In the genomic region with DNA sequence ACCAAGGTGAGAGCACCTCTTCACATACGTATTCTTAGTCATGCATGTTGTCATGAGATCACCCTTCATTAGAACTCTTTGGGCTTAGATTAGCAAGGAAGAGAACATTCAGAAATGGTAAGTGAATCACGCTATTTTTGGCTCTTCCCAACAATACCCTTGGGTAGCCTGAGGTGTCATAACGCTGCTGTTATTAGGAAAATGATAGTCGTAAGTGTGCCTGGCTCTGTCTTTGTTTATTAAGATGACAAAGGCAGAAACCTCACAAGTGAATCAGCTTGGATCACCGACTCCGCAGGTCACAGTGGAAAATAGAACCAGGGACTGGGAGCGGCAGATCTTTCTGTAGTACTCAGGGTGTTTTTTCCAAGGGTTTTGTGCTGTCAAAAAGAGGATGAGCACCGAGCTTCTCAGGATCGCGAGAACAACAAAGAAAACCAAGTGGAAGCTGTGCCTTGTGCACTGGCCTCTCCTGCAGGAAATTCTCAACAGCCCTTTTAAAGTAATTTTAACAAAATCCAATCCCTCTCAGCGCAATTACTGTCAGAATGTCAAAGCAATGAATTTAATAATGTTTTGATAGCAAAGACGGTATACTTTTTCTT, we compare ENCODE assay signal across 2 cellular contexts.
TF ChIP-seq lines count a peak whose summit lies in the region.

No MANE protein-coding gene starts in this region.

TF ChIP-seq in IMR-90, 13 proteins besides CTCF, POLR2A, EP300 and RAD21:
- TF ChIP-seq BHLHE40 (IDR thresholded peaks at IDR 0.05; ENCODE audit: low read depth, low read length) (peak; percentile 60), SMC3 (IDR thresholded peaks at IDR 0.05; ENCODE audit: low read depth, low read length) (no peak)

TF ChIP-seq in K562, 482 proteins besides CTCF, POLR2A, EP300 and RAD21:
- TF ChIP-seq, protein P1, sequence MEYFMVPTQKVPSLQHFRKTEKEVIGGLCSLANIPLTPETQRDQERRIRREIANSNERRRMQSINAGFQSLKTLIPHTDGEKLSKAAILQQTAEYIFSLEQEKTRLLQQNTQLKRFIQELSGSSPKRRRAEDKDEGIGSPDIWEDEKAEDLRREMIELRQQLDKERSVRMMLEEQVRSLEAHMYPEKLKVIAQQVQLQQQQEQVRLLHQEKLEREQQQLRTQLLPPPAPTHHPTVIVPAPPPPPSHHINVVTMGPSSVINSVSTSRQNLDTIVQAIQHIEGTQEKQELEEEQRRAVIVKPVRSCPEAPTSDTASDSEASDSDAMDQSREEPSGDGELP (CRISPR knock-in tag; IDR thresholded peaks at IDR 0.05; ENCODE audit: borderline replicate concordance) = no peak
- TF ChIP-seq CHCHD3 (CRISPR knock-in tag; IDR thresholded peaks at IDR 0.05) (no peak), SOX6 (IDR thresholded peaks at IDR 0.05) (no peak), SAFB2 (IDR thresholded peaks at IDR 0.05; ENCODE audit: borderline replicate concordance, low read depth, low read length, severe bottlenecking) (no peak)
- TF ChIP-seq, protein P2, sequence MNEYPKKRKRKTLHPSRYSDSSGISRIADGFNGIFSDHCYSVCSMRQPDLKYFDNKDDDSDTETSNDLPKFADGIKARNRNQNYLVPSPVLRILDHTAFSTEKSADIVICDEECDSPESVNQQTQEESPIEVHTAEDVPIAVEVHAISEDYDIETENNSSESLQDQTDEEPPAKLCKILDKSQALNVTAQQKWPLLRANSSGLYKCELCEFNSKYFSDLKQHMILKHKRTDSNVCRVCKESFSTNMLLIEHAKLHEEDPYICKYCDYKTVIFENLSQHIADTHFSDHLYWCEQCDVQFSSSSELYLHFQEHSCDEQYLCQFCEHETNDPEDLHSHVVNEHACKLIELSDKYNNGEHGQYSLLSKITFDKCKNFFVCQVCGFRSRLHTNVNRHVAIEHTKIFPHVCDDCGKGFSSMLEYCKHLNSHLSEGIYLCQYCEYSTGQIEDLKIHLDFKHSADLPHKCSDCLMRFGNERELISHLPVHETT (CRISPR knock-in tag; conservative IDR thresholded peaks at IDR 0.05 in 1 of 2, IDR thresholded peaks at IDR 0.05 in 1 of 2) = no peak
- TF ChIP-seq, protein P3, sequence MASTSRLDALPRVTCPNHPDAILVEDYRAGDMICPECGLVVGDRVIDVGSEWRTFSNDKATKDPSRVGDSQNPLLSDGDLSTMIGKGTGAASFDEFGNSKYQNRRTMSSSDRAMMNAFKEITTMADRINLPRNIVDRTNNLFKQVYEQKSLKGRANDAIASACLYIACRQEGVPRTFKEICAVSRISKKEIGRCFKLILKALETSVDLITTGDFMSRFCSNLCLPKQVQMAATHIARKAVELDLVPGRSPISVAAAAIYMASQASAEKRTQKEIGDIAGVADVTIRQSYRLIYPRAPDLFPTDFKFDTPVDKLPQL (IDR thresholded peaks at IDR 0.05; ENCODE audit: extremely low read depth, insufficient read length) = no peak
